In genomic region chr2:102668171-102668570, GRCh38 we compare ENCODE assay signal across 23 cellular contexts. TPM values are rescaled to one million over a fixed set of nuclear protein-coding genes. Genes with fewer than 3 reads are reported as not detected.
DNase-seq lines count a peak whose midpoint lies in the region; ATAC-seq and TF ChIP-seq lines count a peak whose summit lies in the region.
"Had no signal": no experiment of that assay in that cellular context is flagged by ENCODE, and none has a peak within 500 bp of the region (broad histone marks: within the 10 kb centered on the region; RNA-seq: fewer than 3 reads in every experiment).

No MANE protein-coding gene starts in this region.

- H3K36me3 Mint-ChIP-seq in GM23338 (ENCODE audit: low read depth) = no peaks in the 10 kb centered on the region
- no peaks in the 10 kb centered on the region for H3K36me3 Mint-ChIP-seq in neural progenitor cell
- peaks cover 2% of the 10 kb centered on the region for H3K36me3 Mint-ChIP-seq in activated naive CD8-positive, alpha-beta T cell treated with anti-CD3 and anti-CD28 coated beads for 36 hours
- H3K36me3 Mint-ChIP-seq: CD14-positive monocyte; CD8-positive, alpha-beta memory T cell had no signal

- TF ChIP-seq EP300 in SK-N-SH (IDR thresholded peaks at IDR 0.05; ENCODE audit: borderline replicate concordance in 1 of 2, low read depth in 1 of 2, low read length in 1 of 2) = no peak

- TF ChIP-seq RAD21 in SK-N-SH (IDR thresholded peaks at IDR 0.05; ENCODE audit: low read length) = no peak

- H2AFZ ChIP-seq in GM23338 (peak overlapping the region; percentile 43; the same call in 1 of the 2 replicates), OCI-LY3 (ENCODE audit: low read depth, low read length) (peak overlapping the region; percentile 22; the same call in 1 of the 2 replicates), neural progenitor cell (replicated peaks) (peak overlapping the region; percentile 34), SK-N-SH (ENCODE audit: low read depth) (no peak overlapping the region)

- H3K27me3 ChIP-seq in GM23338 (ENCODE audit: insufficient read depth) (no peaks in the 10 kb centered on the region), OCI-LY3 (ENCODE audit: low read depth, low read length) (no peaks in the 10 kb centered on the region), neural progenitor cell (no peaks in the 10 kb centered on the region), SK-N-SH (ENCODE audit: insufficient read depth) (peaks cover 6% of the 10 kb centered on the region; the same call in 1 of the 2 replicates)
- H3K27me3 ChIP-seq: BE2C; BLaER1 treated with 17β-estradiol and CSF1 and Interleukin-3, amounts not matched to agents 10 nM and 100 nM had no signal

- no peak overlapping the region for H3K27ac ChIP-seq in GM23338 (ENCODE audit: low read depth)
- peak overlapping the region; percentile 77 for H3K27ac ChIP-seq in OCI-LY3 (ENCODE audit: low read length)
- H3K27ac ChIP-seq in neural progenitor cell = no peak overlapping the region
- H3K27ac ChIP-seq in SK-N-SH (ENCODE audit: low read depth in 2 of 2, low read length in 1 of 2) = no peak overlapping the region
- H3K27ac ChIP-seq: A549; BLaER1 treated with 17β-estradiol and CSF1 and Interleukin-3, amounts not matched to agents 10 nM and 100 nM had no signal

- DNase-seq in GM23338 (ENCODE audit: low spot score) (no peak), left colon (peak; percentile 54 to 64), neural progenitor cell (ENCODE audit: low spot score) (no peak), SK-N-SH (no peak), NCI-H526 (lab: John Stamatoyannopoulos, UW) (no peak)
- no peak for DNase-seq in activated naive CD8-positive, alpha-beta T cell treated with anti-CD3 and anti-CD28 coated beads for 36 hours
- DNase-seq: 8988T; ACHN; AML-193; BE2C; CD4-positive, alpha-beta T cell; CD8-positive, alpha-beta memory T cell; DMS 273 treated with DMSO at 0.1 percent for 48 hours; DMS79; EL; GDM1; H7; HCEC 1CT had no signal

- POLR2A ChIA-PET in SK-N-SH (lab: Yijun Ruan, JAX) = no interaction called here

- H3K4me1 ChIP-seq in GM23338 (ENCODE audit: insufficient read depth) = no peaks in the 10 kb centered on the region
- peaks cover 80% of the 10 kb centered on the region for H3K4me1 ChIP-seq in OCI-LY3 (ENCODE audit: low read length)
- no peaks in the 10 kb centered on the region for H3K4me1 ChIP-seq in neural progenitor cell
- no peaks in the 10 kb centered on the region for H3K4me1 ChIP-seq in SK-N-SH (ENCODE audit: control insufficient read depth in 1 of 2, insufficient read depth in 2 of 2, low read depth in 1 of 2, low read length in 1 of 2)
- H3K4me1 ChIP-seq: BE2C had no signal

- no peaks in the 10 kb centered on the region for H3K9me3 Mint-ChIP-seq in GM23338
- H3K9me3 Mint-ChIP-seq in neural progenitor cell = no peaks in the 10 kb centered on the region
- no peaks in the 10 kb centered on the region for H3K9me3 Mint-ChIP-seq in activated naive CD8-positive, alpha-beta T cell treated with anti-CD3 and anti-CD28 coated beads for 36 hours
- H3K9me3 Mint-ChIP-seq: CD4-positive, alpha-beta T cell; CD8-positive, alpha-beta memory T cell had no signal

- H3K36me3 ChIP-seq in GM23338 (ENCODE audit: insufficient read depth) (no peaks in the 10 kb centered on the region), OCI-LY3 (replicated peaks; ENCODE audit: low read depth, low read length) (no peaks in the 10 kb centered on the region), neural progenitor cell (no peaks in the 10 kb centered on the region), SK-N-SH (replicated peaks in 1 of 2; ENCODE audit: control insufficient read depth in 1 of 2, insufficient read depth in 2 of 2, low read length in 1 of 2) (no peaks in the 10 kb centered on the region)
- H3K36me3 ChIP-seq: BE2C; BLaER1 treated with 17β-estradiol and CSF1 and Interleukin-3, amounts not matched to agents 10 nM and 100 nM had no signal

- no peak for ATAC-seq in GM23338
- ATAC-seq in left colon = peak; percentile 82
- ATAC-seq in HG02759 (IDR thresholded peaks at IDR 0.05; ENCODE audit: unreplicated experiment) = no peak
- ATAC-seq: A549 had no signal

- H3K4me3 ChIP-seq in GM23338 (no peak overlapping the region), OCI-LY3 (ENCODE audit: low read length) (peak overlapping the region; percentile 59), neural progenitor cell (no peak overlapping the region), SK-N-SH (ENCODE audit: low read depth in 2 of 2, low read length in 1 of 2) (no peak overlapping the region)
- H3K4me3 ChIP-seq: A549; BLaER1 treated with 17β-estradiol and CSF1 and Interleukin-3, amounts not matched to agents 10 nM and 100 nM had no signal

- WGBS in SK-N-SH (ENCODE audit: low lambda C conversion rate) = 11% methylated on average over 4 of the region's 4 CpGs

- CTCF ChIA-PET in SK-N-SH (lab: Yijun Ruan, JAX) = no interaction called here

- peaks cover 4% of the 10 kb centered on the region for H3K27me3 Mint-ChIP-seq in GM23338 (ENCODE audit: insufficient read depth, low read depth, poor library complexity)
- H3K27me3 Mint-ChIP-seq in neural progenitor cell (ENCODE audit: insufficient read depth, low read depth) = peaks cover 2% of the 10 kb centered on the region
- peaks cover 4% of the 10 kb centered on the region for H3K27me3 Mint-ChIP-seq in activated naive CD8-positive, alpha-beta T cell treated with anti-CD3 and anti-CD28 coated beads for 36 hours
- H3K27me3 Mint-ChIP-seq: CD4-positive, alpha-beta T cell had no signal

- H3K79me2 ChIP-seq in GM23338 (replicated peaks; ENCODE audit: insufficient read depth) = no peaks in the 10 kb centered on the region
- H3K79me2 ChIP-seq in OCI-LY3 (ENCODE audit: low read length) = no peaks in the 10 kb centered on the region
- no peaks in the 10 kb centered on the region for H3K79me2 ChIP-seq in neural progenitor cell (ENCODE audit: low read depth)
- no peaks in the 10 kb centered on the region for H3K79me2 ChIP-seq in SK-N-SH (ENCODE audit: insufficient read depth)

- H3K4me1 Mint-ChIP-seq in GM23338 (peaks cover 2% of the 10 kb centered on the region; the same call in 1 of the 3 replicates), neural progenitor cell (no peaks in the 10 kb centered on the region)
- peaks cover 20% of the 10 kb centered on the region for H3K4me1 Mint-ChIP-seq in activated naive CD8-positive, alpha-beta T cell treated with anti-CD3 and anti-CD28 coated beads for 36 hours

- H3K9me2 ChIP-seq in GM23338 (ENCODE audit: insufficient read depth) (peaks cover 4% of the 10 kb centered on the region; the same call in 1 of the 2 replicates), SK-N-SH (no peaks in the 10 kb centered on the region)

- H3K4me3 Mint-ChIP-seq in GM23338 (no peak overlapping the region), neural progenitor cell (no peak overlapping the region)
- no peak overlapping the region for H3K4me3 Mint-ChIP-seq in activated naive CD8-positive, alpha-beta T cell treated with anti-CD3 and anti-CD28 coated beads for 36 hours
- H3K4me3 Mint-ChIP-seq: CD14-positive monocyte; CD4-positive, alpha-beta T cell; CD8-positive, alpha-beta memory T cell had no signal

- intact Hi-C loops in left colon (cut with DNase I, micrococcal nuclease) = no loop called here

- H3F3A ChIP-seq in GM23338 (replicated peaks; ENCODE audit: low read depth) (no peaks in the 10 kb centered on the region), neural progenitor cell (ENCODE audit: low read depth) (no peaks in the 10 kb centered on the region), SK-N-SH (replicated peaks; ENCODE audit: insufficient read depth) (no peaks in the 10 kb centered on the region)

- no peak overlapping the region for H3K27ac Mint-ChIP-seq in GM23338
- H3K27ac Mint-ChIP-seq in neural progenitor cell = no peak overlapping the region
- no peak overlapping the region for H3K27ac Mint-ChIP-seq in activated naive CD8-positive, alpha-beta T cell treated with anti-CD3 and anti-CD28 coated beads for 36 hours
- H3K27ac Mint-ChIP-seq: CD14-positive monocyte; CD4-positive, alpha-beta T cell; CD8-positive, alpha-beta memory T cell had no signal

- no peak overlapping the region for H3K4me2 ChIP-seq in GM23338
- peak overlapping the region; percentile 76 for H3K4me2 ChIP-seq in OCI-LY3 (ENCODE audit: low read length)
- H3K4me2 ChIP-seq in neural progenitor cell = no peak overlapping the region
- no peak overlapping the region for H3K4me2 ChIP-seq in SK-N-SH
- H3K4me2 ChIP-seq: A549; BLaER1 treated with 17β-estradiol and CSF1 and Interleukin-3, amounts not matched to agents 10 nM and 100 nM had no signal

- no peaks in the 10 kb centered on the region for H3K9me3 ChIP-seq in OCI-LY3 (ENCODE audit: insufficient read depth, low read length)
- no peaks in the 10 kb centered on the region for H3K9me3 ChIP-seq in neural progenitor cell (ENCODE audit: low read depth)
- no peaks in the 10 kb centered on the region for H3K9me3 ChIP-seq in SK-N-SH
- H3K9me3 ChIP-seq: A549; BE2C; BLaER1 treated with 17β-estradiol and CSF1 and Interleukin-3, amounts not matched to agents 10 nM and 100 nM had no signal

- H3K9ac ChIP-seq in OCI-LY3 (ENCODE audit: low read length) (peak overlapping the region; percentile 23; the same call in 1 of the 2 replicates), neural progenitor cell (no peak overlapping the region), SK-N-SH (no peak overlapping the region)
- H3K9ac ChIP-seq: BLaER1 treated with 17β-estradiol and CSF1 and Interleukin-3, amounts not matched to agents 10 nM and 100 nM had no signal

- TF ChIP-seq CTCF in GM23338 (conservative IDR thresholded peaks at IDR 0.05; ENCODE audit: low read depth in 2 of 2) = no peak
- no peak for TF ChIP-seq CTCF in OCI-LY3 (IDR thresholded peaks at IDR 0.05; ENCODE audit: low read depth, low read length)
- no peak for TF ChIP-seq CTCF in neural progenitor cell (IDR thresholded peaks at IDR 0.05)
- TF ChIP-seq CTCF in SK-N-SH (IDR thresholded peaks at IDR 0.05) = no peak

- H4K20me1 ChIP-seq in GM23338 (replicated peaks; ENCODE audit: insufficient read depth) (no peaks in the 10 kb centered on the region), OCI-LY3 (ENCODE audit: insufficient read depth, low read length) (no peaks in the 10 kb centered on the region), neural progenitor cell (ENCODE audit: low read depth) (no peaks in the 10 kb centered on the region), SK-N-SH (ENCODE audit: insufficient read depth) (no peaks in the 10 kb centered on the region)
- H4K20me1 ChIP-seq: BLaER1 treated with 17β-estradiol and CSF1 and Interleukin-3, amounts not matched to agents 10 nM and 100 nM had no signal

TF ChIP-seq in GM23338, 12 proteins besides CTCF, POLR2A, EP300 and RAD21 (continues in another document):
- no peak for TF ChIP-seq EZH2phosphoT487 (IDR thresholded peaks at IDR 0.05; ENCODE audit: unreplicated experiment)

TF ChIP-seq in SK-N-SH, 30 proteins besides CTCF, POLR2A, EP300 and RAD21 (continues in another document):
- no peak for TF ChIP-seq NFIC (IDR thresholded peaks at IDR 0.05; ENCODE audit: borderline replicate concordance)

RNA-seq across cellular contexts. Expression of gene SLC9A2, which starts 48.8 kb away (rescaled TPM):
- total RNA-seq in GM23338 (2014; rRNA removed; shearing (Covaris generic)) = 0.08 and 0.24 TPM in 2 replicates
- polyA plus RNA-seq in GM23338 (2016; fragmentation: Nextera tagmentation; extraction: Ambion mirVana) (0.03 and 0.05 TPM in 2 replicates), SK-N-SH (2012; rRNA removed) (not detected in 2 replicates)
- total RNA-seq in left colon (10 to 100 TPM; 75.2 to 81.1 TPM), neural progenitor cell (ENCODE audit: low replicate concordance) (0.06 TPM in 1 of 2 replicates, not detected in the other)
- not detected in 2 replicates for polyA plus RNA-seq in SK-N-SH (2012; cell fraction: cytosol; rRNA removed)
- polyA plus RNA-seq in SK-N-SH (2012; cell fraction: nucleus; rRNA removed) = not detected in 2 replicates
- under 1 TPM in 1 of 2 experiments, not detected in 1; 0.04 TPM for total RNA-seq in activated naive CD8-positive, alpha-beta T cell treated with anti-CD3 and anti-CD28 coated beads for 36 hours
- total RNA-seq: CD4-positive, alpha-beta T cell; CD8-positive, alpha-beta memory T cell had no signal
- polyA plus RNA-seq: CD14-positive monocyte; CD8-positive, alpha-beta memory T cell had no signal

Comparison
In these comparisons a context has a peak if more than half of its experiments do, and no peak if none do; other contexts are left out.
1. DNase-seq: peak in left colon (2 of 2); none in GM23338 (single experiment), neural progenitor cell (single experiment), SK-N-SH (single experiment), activated naive CD8-positive, alpha-beta T cell treated with anti-CD3 and anti-CD28 coated beads for 36 hours (single experiment) and NCI-H526 (0 of 2).
2. RNA of gene SLC9A2, which starts 48.8 kb away (total RNA-seq): 75.2 to 81.1 TPM in left colon; 0.08 to 0.24 TPM in GM23338, 0.04 TPM in activated naive CD8-positive, alpha-beta T cell treated with anti-CD3 and anti-CD28 coated beads for 36 hours and 0.06 TPM in neural progenitor cell; every median in the first group is over 10 times any median in the second.